Comparison of ENCODE assay signal across 33 cellular contexts in genomic region chr12:96266238-96266637, GRCh38.
"Had no signal": no experiment of that assay in that cellular context is flagged by ENCODE, and none has a peak within 500 bp of the region (broad histone marks: within the 10 kb centered on the region; RNA-seq: fewer than 3 reads in every experiment).

No MANE protein-coding gene starts in this region.

- H3K4me1 Mint-ChIP-seq: activated naive CD4-positive, alpha-beta T cell treated with anti-CD3 and anti-CD28 coated beads, Interleukin-2, amount 10 ng/mL, durations not matched to agents 7 days and 5 days; activated naive CD8-positive, alpha-beta T cell treated with anti-CD3 and anti-CD28 coated beads, Interleukin-2, amount 10 ng/mL, durations not matched to agents 7 days and 5 days; mesothelial cell of epicardium; nephron progenitor cell; stimulated activated naive CD8-positive, alpha-beta T cell treated with anti-CD3 and anti-CD28 coated beads, Interleukin-15, amount 100 ng/mL, for 72 hours had no signal

- H3K27ac Mint-ChIP-seq: activated naive CD8-positive, alpha-beta T cell treated with anti-CD3 and anti-CD28 coated beads, Interleukin-2, amount 10 ng/mL, durations not matched to agents 7 days and 5 days; activated T-helper 1 cell treated with anti-CD3 and anti-CD28 coated beads, Interleukin-12 subunit alpha, Interleukin-12 subunit beta, Interleukin-2, Interleukin-4 antibody, amounts not matched to agents 30 ng/mL and 10 ng/mL and 1 ng/mL, durations not matched to agents 14 hours and 24 hours and 36 hours; mesothelial cell of epicardium; nephron progenitor cell; progenitor cell of endocrine pancreas; T-helper 1 cell treated with Interleukin-12 subunit alpha and Interleukin-12 subunit beta and Interleukin-4 antibody, amounts not matched to agents 30 μg/mL and 1 μg/mL, for 36 hours had no signal

- FAIRE-seq: astrocyte had no signal

- ATAC-seq: esophagus mucosa; foreskin keratinocyte; right lobe of liver; stimulated activated naive CD8-positive, alpha-beta T cell treated with anti-CD3 and anti-CD28 coated beads, Interleukin-15, amount 100 ng/mL, for 72 hours had no signal

- DNase-seq: activated CD4-positive, alpha-beta T cell treated with anti-CD3 and anti-CD28 coated beads, Interleukin-2, amount 50 U/mL, for 4 hours; activated gamma-delta T cell; activated naive CD4-positive, alpha-beta T cell treated with anti-CD3 and anti-CD28 coated beads, Interleukin-2, amount 10 ng/mL, durations not matched to agents 7 days and 5 days; activated naive CD8-positive, alpha-beta T cell treated with anti-CD3 and anti-CD28 coated beads, Interleukin-2, amount 10 ng/mL, durations not matched to agents 7 days and 5 days; activated T-cell treated with anti-CD3 and anti-CD28 coated beads for 4 hours; amniotic stem cell; brain microvascular endothelial cell; dorsolateral prefrontal cortex; effector memory CD4-positive, alpha-beta T cell; foreskin keratinocyte; islet precursor cell; left ventricle myocardium inferior; naive B cell; nephron progenitor cell; ovary; right lobe of liver; stimulated activated CD4-positive, alpha-beta T cell treated with anti-CD3 and anti-CD28 coated beads, Interleukin-2, amount 100 ng/mL, for 48 hours; stimulated activated naive CD8-positive, alpha-beta T cell treated with anti-CD3 and anti-CD28 coated beads, Interleukin-15, amount 100 ng/mL, for 72 hours; SW 1271; T1000; thyroid gland; upper lobe of left lung; WERI-Rb-1 had no signal

- H3K4me3 ChIP-seq: coronary artery, dorsolateral prefrontal cortex, left ventricle myocardium inferior, lung, ovary, right lobe of liver, thyroid gland, upper lobe of left lung, vagina had no signal

- H3K27me3 Mint-ChIP-seq: activated naive CD4-positive, alpha-beta T cell treated with anti-CD3 and anti-CD28 coated beads, Interleukin-2, amount 10 ng/mL, durations not matched to agents 7 days and 5 days; activated naive CD8-positive, alpha-beta T cell treated with anti-CD3 and anti-CD28 coated beads, Interleukin-2, amount 10 ng/mL, durations not matched to agents 7 days and 5 days; naive B cell; progenitor cell of endocrine pancreas; stimulated activated naive CD8-positive, alpha-beta T cell treated with anti-CD3 and anti-CD28 coated beads, Interleukin-15, amount 100 ng/mL, for 72 hours had no signal

- H3K9me3 ChIP-seq: left ventricle myocardium inferior, neutrophil, ovary, right lobe of liver, thyroid gland, upper lobe of left lung, vagina had no signal

- H3K4me3 Mint-ChIP-seq: activated naive CD4-positive, alpha-beta T cell treated with anti-CD3 and anti-CD28 coated beads, Interleukin-2, amount 10 ng/mL, durations not matched to agents 7 days and 5 days; activated naive CD8-positive, alpha-beta T cell treated with anti-CD3 and anti-CD28 coated beads, Interleukin-2, amount 10 ng/mL, durations not matched to agents 7 days and 5 days; activated T-helper 1 cell treated with anti-CD3 and anti-CD28 coated beads, Interleukin-12 subunit alpha, Interleukin-12 subunit beta, Interleukin-2, Interleukin-4 antibody, amounts not matched to agents 30 ng/mL and 10 ng/mL and 1 ng/mL, durations not matched to agents 14 hours and 24 hours and 36 hours; mesothelial cell of epicardium; naive B cell; nephron progenitor cell; stimulated activated naive CD8-positive, alpha-beta T cell treated with anti-CD3 and anti-CD28 coated beads, Interleukin-15, amount 100 ng/mL, for 72 hours; T-helper 1 cell treated with Interleukin-12 subunit alpha and Interleukin-12 subunit beta and Interleukin-4 antibody, amounts not matched to agents 30 μg/mL and 1 μg/mL, for 36 hours had no signal

- H3K9me3 Mint-ChIP-seq: activated naive CD4-positive, alpha-beta T cell treated with anti-CD3 and anti-CD28 coated beads, Interleukin-2, amount 10 ng/mL, durations not matched to agents 7 days and 5 days; activated naive CD8-positive, alpha-beta T cell treated with anti-CD3 and anti-CD28 coated beads, Interleukin-2, amount 10 ng/mL, durations not matched to agents 7 days and 5 days; activated T-helper 1 cell treated with anti-CD3 and anti-CD28 coated beads, Interleukin-12 subunit alpha, Interleukin-12 subunit beta, Interleukin-2, Interleukin-4 antibody, amounts not matched to agents 30 ng/mL and 10 ng/mL and 1 ng/mL, durations not matched to agents 14 hours and 24 hours and 36 hours; mesothelial cell of epicardium; naive B cell; nephron progenitor cell; stimulated activated naive CD8-positive, alpha-beta T cell treated with anti-CD3 and anti-CD28 coated beads, Interleukin-15, amount 100 ng/mL, for 72 hours; T-helper 1 cell treated with Interleukin-12 subunit alpha and Interleukin-12 subunit beta and Interleukin-4 antibody, amounts not matched to agents 30 μg/mL and 1 μg/mL, for 36 hours had no signal
